In genomic region chr7:149090397-149091195, GRCh38 we compare ENCODE assay signal across 8 cellular contexts. TPM values are rescaled to one million over a fixed set of nuclear protein-coding genes. Genes with fewer than 3 reads are reported as not detected.
DNase-seq lines count a peak whose midpoint lies in the region; ATAC-seq, FAIRE-seq and TF ChIP-seq lines count a peak whose summit lies in the region.

Gene ZNF786, minus strand, starts transcription at chr7:149090718. Its CDS starts 78 bp downstream, at chr7:149090640.

- H3K9me3 ChIP-seq in adipocyte (ENCODE audit: control insufficient read depth, low read length) = no peaks in the 10 kb centered on the region
- H3K9me3 ChIP-seq in prostate gland = no peaks in the 10 kb centered on the region

- peak within 1 kb of the TSS; percentile 98 for H3K9ac ChIP-seq in adipocyte (ENCODE audit: low read length)

- WGBS in prostate gland = under 1% methylated on average over 54 of the region's 77 CpGs
- under 1% methylated on average over 77 of the region's 77 CpGs for WGBS in urinary bladder

- peak; percentile 87 for ATAC-seq in HG02763 (IDR thresholded peaks at IDR 0.05; ENCODE audit: unreplicated experiment)
- peak; percentile 97 for ATAC-seq in left cardiac atrium

- DNase-seq in GM12891 (ENCODE audit: insufficient read length, low spot score) = peak; percentile 92
- peak; percentile 87 for DNase-seq in NCI-H128 (lab: John Stamatoyannopoulos, UW; ENCODE audit: unreplicated experiment)
- DNase-seq in SW 1271 (lab: John Stamatoyannopoulos, UW) = peak; percentile 77 to 87
- DNase-seq in adipocyte (ENCODE audit: low read depth) = peak; percentile 97
- peak; percentile 92 for DNase-seq in left cardiac atrium
- DNase-seq in prostate gland (ENCODE audit: low spot score) = peak; percentile 81

- intact Hi-C loops in left cardiac atrium (cut with DNase I) = loop anchor here in 1 of 2 donors (1.0 kb wide), 2 partner anchors 36 to 85 kb away; partner anchors contain the start of gene ZNF425
- intact Hi-C loops in prostate gland (cut with DNase I) = loop anchor here (2.0 to 10.0 kb wide), 2 partner anchors 86 to 206 kb away; partner anchors contain the start of gene EZH2

- H3K36me3 ChIP-seq in adipocyte (ENCODE audit: control insufficient read depth, insufficient read depth, low read length, severe bottlenecking) = no peaks in the 10 kb centered on the region
- H3K36me3 ChIP-seq in prostate gland = no peaks in the 10 kb centered on the region
- no peaks in the 10 kb centered on the region for H3K36me3 ChIP-seq in urinary bladder (ENCODE audit: insufficient read depth)

- H3K27ac ChIP-seq in prostate gland = peak within 1 kb of the TSS; percentile 98
- H3K27ac ChIP-seq in urinary bladder (ENCODE audit: low read depth) = peak within 1 kb of the TSS; percentile 98

- FAIRE-seq in GM12891 (lab: Jason Lieb, UNC) = peak; percentile 97

- peaks cover 7% of the 10 kb centered on the region for H3K4me1 ChIP-seq in adipocyte (ENCODE audit: control insufficient read depth, insufficient read depth, low read length)
- H3K4me1 ChIP-seq in prostate gland (replicated peaks) = no peaks in the 10 kb centered on the region
- no peaks in the 10 kb centered on the region for H3K4me1 ChIP-seq in urinary bladder (ENCODE audit: insufficient read depth)

- H3K27me3 ChIP-seq in adipocyte (replicated peaks; ENCODE audit: control insufficient read depth, insufficient read depth, low read length) (no peaks in the 10 kb centered on the region), prostate gland (replicated peaks; ENCODE audit: insufficient read depth) (no peaks in the 10 kb centered on the region)

- TF ChIP-seq POLR2A in GM12891 (IDR thresholded peaks at IDR 0.05; ENCODE audit: low read depth, low read length) = peak; percentile 90
- TF ChIP-seq POLR2A in prostate gland (IDR thresholded peaks at IDR 0.05) = peak; percentile 71

- H3K4me3 ChIP-seq in adipocyte (ENCODE audit: low read length) (peak within 1 kb of the TSS; percentile 98), prostate gland (peak within 1 kb of the TSS; percentile 85 to 95), urinary bladder (ENCODE audit: low read depth, low read length) (peak within 1 kb of the TSS; percentile 87)

- peak; percentile 79 to 97 (median 92) for TF ChIP-seq CTCF in prostate gland (IDR thresholded peaks at IDR 0.05)

TF ChIP-seq in GM12891, 5 proteins besides CTCF, POLR2A, EP300 and RAD21:
- no peak for TF ChIP-seq SPI1 (IDR thresholded peaks at IDR 0.05; ENCODE audit: low read depth, low read length)
- TF ChIP-seq TAF1 (IDR thresholded peaks at IDR 0.05; ENCODE audit: low read depth, low read length) = peak; percentile 82
- peak; percentile 73 for TF ChIP-seq POU2F2 (IDR thresholded peaks at IDR 0.05; ENCODE audit: low read depth, low read length)
- TF ChIP-seq PAX5 (IDR thresholded peaks at IDR 0.05; ENCODE audit: insufficient read depth, low read length, severe bottlenecking) = peak; percentile 50
- TF ChIP-seq POLR2AphosphoS5 (IDR thresholded peaks at IDR 0.05; ENCODE audit: low read depth, low read length) = peak; percentile 82

RNA-seq across cellular contexts. Expression of gene ZNF786, which starts in this region (rescaled TPM):
- 2.0 TPM for polyA plus RNA-seq in GM12891 (2012; ENCODE audit: low read depth, missing spikeins)
- total RNA-seq in left cardiac atrium = 1 to 10 TPM; 2.9 to 3.0 TPM
- 10 to 100 TPM in 1 of 2 donors, 1 to 10 TPM in 1; 9.3 to 12.8 TPM for total RNA-seq in prostate gland
- total RNA-seq in urinary bladder = 6.8 TPM
- 5.5 TPM for polyA plus RNA-seq in urinary bladder

Comparison
In these comparisons a context has a peak if more than half of its experiments do, and no peak if none do; other contexts are left out.
1. Peak in every context shown above with its lines: DNase-seq, ATAC-seq, H3K4me3 ChIP-seq and H3K27ac ChIP-seq.